In genomic region chr18:44039826-44040225, GRCh38 we compare ENCODE assay signal across 19 cellular contexts.
DNase-seq lines count a peak whose midpoint lies in the region; ATAC-seq and TF ChIP-seq lines count a peak whose summit lies in the region.
"Had no signal": no experiment of that assay in that cellular context is flagged by ENCODE, and none has a peak within 500 bp of the region (broad histone marks: within the 10 kb centered on the region; RNA-seq: fewer than 3 reads in every experiment).

No MANE protein-coding gene starts in this region.

- H3K27me3 ChIP-seq in adipocyte (replicated peaks; ENCODE audit: control insufficient read depth, insufficient read depth, low read length): no peaks in the 10 kb centered on the region
- no peaks in the 10 kb centered on the region for H3K27me3 ChIP-seq in Caco-2 (replicated peaks; ENCODE audit: control insufficient read depth, insufficient read depth, low read length)

- H3K27me3 Mint-ChIP-seq in type B pancreatic cell (no peaks in the 10 kb centered on the region), Caco-2 (ENCODE audit: insufficient read depth, unreplicated experiment) (peaks cover 3% of the 10 kb centered on the region)
- H3K27me3 Mint-ChIP-seq: CD4-positive, CD25-positive, alpha-beta regulatory T cell had no signal

- H3K4me3 ChIP-seq in adipocyte (ENCODE audit: low read length) (no peak overlapping the region), fibroblast of pulmonary artery (replicated peaks; ENCODE audit: low read depth, low read length) (no peak overlapping the region), skeletal muscle cell (ENCODE audit: low read depth, low read length) (no peak overlapping the region), Caco-2 (ENCODE audit: low read depth, low read length) (no peak overlapping the region)

- POLR2A ChIA-PET in Caco-2 (lab: Charles Lee): no interaction called here

- TF ChIP-seq CTCF in fibroblast of pulmonary artery (IDR thresholded peaks at IDR 0.05; ENCODE audit: low read length, missing control alignments): no peak
- no peak for TF ChIP-seq CTCF in type B pancreatic cell (conservative IDR thresholded peaks at IDR 0.05)
- TF ChIP-seq CTCF in Caco-2 (IDR thresholded peaks at IDR 0.05; ENCODE audit: insufficient read depth in 1 of 2, low read depth in 1 of 2, low read length in 1 of 2, severe bottlenecking in 1 of 2, unreplicated experiment in 1 of 2): no peak

- H3K27ac Mint-ChIP-seq in type B pancreatic cell (no peak overlapping the region), Caco-2 (ENCODE audit: unreplicated experiment) (no peak overlapping the region)
- H3K27ac Mint-ChIP-seq: CD4-positive, CD25-positive, alpha-beta regulatory T cell had no signal

- ATAC-seq in GM18867 (IDR thresholded peaks at IDR 0.05; ENCODE audit: unreplicated experiment): no peak
- ATAC-seq: Panc1 had no signal

- intact Hi-C loops in Caco-2 (cut with micrococcal nuclease; ENCODE audit: unreplicated experiment): no loop called here

- H3K36me3 Mint-ChIP-seq in type B pancreatic cell (no peaks in the 10 kb centered on the region), Caco-2 (ENCODE audit: insufficient read depth, unreplicated experiment) (no peaks in the 10 kb centered on the region)
- H3K36me3 Mint-ChIP-seq: CD4-positive, CD25-positive, alpha-beta regulatory T cell had no signal

- H3K9me3 Mint-ChIP-seq in type B pancreatic cell (no peaks in the 10 kb centered on the region), Caco-2 (ENCODE audit: unreplicated experiment) (no peaks in the 10 kb centered on the region)

- H3K4me3 Mint-ChIP-seq in type B pancreatic cell: no peak overlapping the region
- no peak overlapping the region for H3K4me3 Mint-ChIP-seq in Caco-2 (ENCODE audit: unreplicated experiment)
- H3K4me3 Mint-ChIP-seq: CD4-positive, CD25-positive, alpha-beta regulatory T cell had no signal

- DNase-seq in NCI-H446 treated with DMSO at 0.1 percent for 48 hours (lab: John Stamatoyannopoulos, UW) (peak; percentile 8), adipocyte (ENCODE audit: low read depth) (peak; percentile 5), fibroblast of pulmonary artery (ENCODE audit: low read depth) (peak; percentile 38), skeletal muscle cell (ENCODE audit: low read depth) (peak; percentile 11), type B pancreatic cell (ENCODE audit: extremely low spot score, unreplicated experiment) (no peak), Caco-2 (no peak)
- DNase-seq: CD4-positive, CD25-positive, alpha-beta regulatory T cell; DMS 273 treated with DMSO at 0.1 percent for 48 hours; IMR-90; NCI-H1105; NCI-H146; NCI-H2029; NCI-H2171 treated with DMSO at 0.1 percent for 48 hours; NK-92 treated with Interleukin-12 subunit alpha and Interleukin-12 subunit beta, amount 100 ng/mL, for 24 hours; SIG-M5; SK-N-SH had no signal

- CTCF ChIA-PET in Caco-2 (lab: Charles Lee): no interaction called here

- H3K4me1 ChIP-seq in adipocyte (ENCODE audit: control insufficient read depth, insufficient read depth, low read length) (peaks cover 14% of the 10 kb centered on the region), Caco-2 (no peaks in the 10 kb centered on the region)

- no peaks in the 10 kb centered on the region for H3K9me3 ChIP-seq in adipocyte (ENCODE audit: control insufficient read depth, low read length)
- no peaks in the 10 kb centered on the region for H3K9me3 ChIP-seq in Caco-2
- H3K9me3 ChIP-seq: SK-N-SH had no signal

- H3K4me1 Mint-ChIP-seq in type B pancreatic cell (ENCODE audit: unreplicated experiment) (peaks cover 7% of the 10 kb centered on the region), Caco-2 (ENCODE audit: low read depth, unreplicated experiment) (no peaks in the 10 kb centered on the region)
- H3K4me1 Mint-ChIP-seq: CD4-positive, CD25-positive, alpha-beta regulatory T cell had no signal

- H3K9ac ChIP-seq in adipocyte (ENCODE audit: low read length): no peak overlapping the region
- H3K9ac ChIP-seq: KMS-11, SK-N-SH had no signal

- no TSS peak for BruUV-seq in Caco-2 (replicated peaks; lab: Mats Ljungman, UMichigan)

- H3K36me3 ChIP-seq in adipocyte (ENCODE audit: control insufficient read depth, insufficient read depth, low read length, severe bottlenecking): no peaks in the 10 kb centered on the region
- no peaks in the 10 kb centered on the region for H3K36me3 ChIP-seq in Caco-2 (ENCODE audit: control insufficient read depth, insufficient read depth, low read length)

Comparison
In these comparisons a context has a peak if more than half of its experiments do, and no peak if none do; other contexts are left out.
1. DNase-seq: peak in NCI-H446 treated with DMSO at 0.1 percent for 48 hours (single experiment), adipocyte (single experiment), fibroblast of pulmonary artery (single experiment) and skeletal muscle cell (single experiment); none in type B pancreatic cell (single experiment) and Caco-2 (0 of 2).